In genomic region chr20:17614176-17614811, GRCh38 we compare ENCODE assay signal across 9 cellular contexts. TPM values are rescaled to one million over a fixed set of nuclear protein-coding genes. Genes with fewer than 3 reads are reported as not detected.
DNase-seq lines count a peak whose midpoint lies in the region; ATAC-seq and TF ChIP-seq lines count a peak whose summit lies in the region.
"Had no signal": no experiment of that assay in that cellular context is flagged by ENCODE, and none has a peak within 500 bp of the region (broad histone marks: within the 10 kb centered on the region; RNA-seq: fewer than 3 reads in every experiment).

No MANE protein-coding gene starts in this region.

- POLR2A ChIA-PET in HEK293T (lab: Yijun Ruan, JAX) = interaction anchor here (3.1 kb wide), 1 partner anchor 44 kb away, joined by 11 read pairs; the partner anchor contains the start of gene DSTN

- H3K4me3 ChIP-seq in GM23248 = no peak overlapping the region
- peak overlapping the region; percentile 62 for H3K4me3 ChIP-seq in SK-N-MC
- H3K4me3 ChIP-seq in heart left ventricle = no peak overlapping the region
- no peak overlapping the region for H3K4me3 ChIP-seq in spleen
- H3K4me3 ChIP-seq: HAP-1 had no signal

- DNase-seq in GM23248 = peak; percentile 61
- peak; percentile 8 for DNase-seq in SK-N-MC (ENCODE audit: low read depth, low spot score)
- DNase-seq in heart left ventricle = peak; percentile 79 to 90 (median 85)
- DNase-seq in spleen = peak; percentile 77
- no peak for DNase-seq in HEK293T (ENCODE audit: extremely low spot score)
- DNase-seq in activated CD4-positive, alpha-beta T cell treated with anti-CD3 and anti-CD28 coated beads for 4 hours = no peak
- DNase-seq: activated B cell treated with CpG ODN at 0.5 μM for 24 hours had no signal

- H3K4me1 ChIP-seq in GM23248 (ENCODE audit: insufficient read depth) (peaks cover 9% of the 10 kb centered on the region; the same call in 1 of the 2 replicates), heart left ventricle (peaks cover 0 to 80% (median 50%) of the 10 kb centered on the region in 12 donors), spleen (peaks cover 7 to 75% (median 40%) of the 10 kb centered on the region in 6 donors)
- H3K4me1 ChIP-seq: HAP-1 had no signal

- TF ChIP-seq CTCF in heart left ventricle (IDR thresholded peaks at IDR 0.05) (no peak), spleen (IDR thresholded peaks at IDR 0.05 in 8 of 11, conservative IDR thresholded peaks at IDR 0.05 in 3 of 11) (no peak)

- H3F3A ChIP-seq in GM23248 (ENCODE audit: insufficient read depth) = peaks cover 44% of the 10 kb centered on the region

- H3K9ac ChIP-seq in GM23248 (no peak overlapping the region), SK-N-MC (ENCODE audit: insufficient read length) (peak overlapping the region; percentile 50)

- no peaks in the 10 kb centered on the region for H3K27me3 ChIP-seq in GM23248 (replicated peaks; ENCODE audit: insufficient read depth)
- H3K27me3 ChIP-seq in heart left ventricle = no peaks in the 10 kb centered on the region
- no peaks in the 10 kb centered on the region for H3K27me3 ChIP-seq in spleen (replicated peaks in 1 of 7)

- H4K20me1 ChIP-seq in GM23248 (ENCODE audit: insufficient read depth) = no peaks in the 10 kb centered on the region

- in situ Hi-C loops in GM23248 (cut with MboI) = no loop called here

- WGBS in GM23248 (ENCODE audit: low coverage in 1 of 2, low lambda C conversion rate in 2 of 2, missing lambda C conversion rate in 2 of 2), 2 experiments = 50 to 55% methylated on average over 18 to 20 of the region's 20 CpGs
- WGBS in heart left ventricle, 4 donors = 37 to 65% (median 46%) methylated on average over 10 to 20 of the region's 20 CpGs
- WGBS in spleen, 5 donors = 72 to 88% (median 74%) methylated on average over 18 to 20 of the region's 20 CpGs

- intact Hi-C loops in heart left ventricle (cut with DNase I) = loop anchor here in 6 of 10 donors (5.0 kb wide), 1 partner anchor 42 kb away; the partner anchor contains the start of gene DSTN (in 6 of the 6)
- intact Hi-C loops in spleen (cut with DNase I; ENCODE audit: low total_unique reads) = no loop called here

- H2AFZ ChIP-seq in GM23248 = no peak overlapping the region

- no peaks in the 10 kb centered on the region for H3K9me2 ChIP-seq in GM23248 (ENCODE audit: insufficient read depth)

- H3K27ac ChIP-seq in GM23248 (no peak overlapping the region), SK-N-MC (no peak overlapping the region), heart left ventricle (peak overlapping the region in 11 of 12 donors; percentile 17 to 83 (median 44)), spleen (peak overlapping the region in 1 of 8 donors; percentile 78)

- peak; percentile 10 to 65 (median 52) for ATAC-seq in heart left ventricle
- ATAC-seq in HG02973 (IDR thresholded peaks at IDR 0.05; ENCODE audit: unreplicated experiment) = no peak

- H3K4me2 ChIP-seq in GM23248 (ENCODE audit: unreplicated experiment) = no peak overlapping the region

- H3K36me3 ChIP-seq in GM23248 (ENCODE audit: low read depth) (peaks cover 8% of the 10 kb centered on the region), SK-N-MC (ENCODE audit: insufficient read depth, low read length) (no peaks in the 10 kb centered on the region), heart left ventricle (peaks cover 0 to 72% (median 53%) of the 10 kb centered on the region in 9 donors), spleen (peaks cover 0 to 76% (median 41%) of the 10 kb centered on the region in 6 donors)

- TF ChIP-seq POLR2A in heart left ventricle (IDR thresholded peaks at IDR 0.05) (no peak), spleen (IDR thresholded peaks at IDR 0.05) (no peak)

- CTCF ChIA-PET in HEK293T (lab: Yijun Ruan, JAX) = no interaction called here

- H3K9me3 ChIP-seq in GM23248 (ENCODE audit: low read depth) (no peaks in the 10 kb centered on the region), SK-N-MC (ENCODE audit: low read depth, low read length) (no peaks in the 10 kb centered on the region), heart left ventricle (no peaks in the 10 kb centered on the region), spleen (no peaks in the 10 kb centered on the region)
- H3K9me3 ChIP-seq: HAP-1 had no signal

- 0 out of 2 replicates have a peak, but pooled peaks cover 6% of the 10 kb centered on the region for H3K79me2 ChIP-seq in GM23248 (ENCODE audit: insufficient read depth)

TF ChIP-seq in HEK293T, 16 proteins besides CTCF, POLR2A, EP300 and RAD21:
- no peak for TF ChIP-seq HDGF (IDR thresholded peaks at IDR 0.05; ENCODE audit: borderline replicate concordance)
- TF ChIP-seq SUZ12 (IDR thresholded peaks at IDR 0.05) = no peak
- no peak for TF ChIP-seq CTBP1 (IDR thresholded peaks at IDR 0.05; ENCODE audit: borderline replicate concordance)
- TF ChIP-seq L3MBTL2 (conservative IDR thresholded peaks at IDR 0.05) = no peak
- no peak for TF ChIP-seq FOXM1 (IDR thresholded peaks at IDR 0.05; ENCODE audit: borderline replicate concordance)
- no peak for TF ChIP-seq PKNOX1 (IDR thresholded peaks at IDR 0.05)
- no peak for TF ChIP-seq FOXK2 (IDR thresholded peaks at IDR 0.05)
- no peak for TF ChIP-seq TARDBP (IDR thresholded peaks at IDR 0.05)
- no peak for TF ChIP-seq SP1 (IDR thresholded peaks at IDR 0.05)
- TF ChIP-seq ZNF384 (IDR thresholded peaks at IDR 0.05) = no peak
- no peak for TF ChIP-seq BHLHE40 (IDR thresholded peaks at IDR 0.05; ENCODE audit: borderline replicate concordance)
- TF ChIP-seq FOXA1 (IDR thresholded peaks at IDR 0.05) = no peak
- no peak for TF ChIP-seq ELF4 (IDR thresholded peaks at IDR 0.05)
- TF ChIP-seq ARNT (IDR thresholded peaks at IDR 0.05) = no peak

RNA-seq across cellular contexts. Expression of gene DSTN, which starts 44.4 kb away (rescaled TPM):
- total RNA-seq in GM23248 (2014; rRNA removed; shearing (Covaris generic)) = 338 and 360 TPM in 2 replicates
- polyA plus RNA-seq in GM23248 (2016; fragmentation: Nextera tagmentation; extraction: Ambion mirVana) (610 and 613 TPM in 2 replicates), heart left ventricle (100 to 1,000 TPM; 473 to 738 TPM), spleen (100 to 1,000 TPM in 2 of 3 donors, 10 to 100 TPM in 1; 65.8 to 157 (median 107) TPM)
- total RNA-seq in heart left ventricle (100 to 1,000 TPM; 447 to 697 (median 546) TPM), spleen (100 to 1,000 TPM in 3 of 7 donors, 10 to 100 TPM in 4; 62.0 to 122 (median 93.6) TPM)

Comparison
In these comparisons a context has a peak if more than half of its experiments do, and no peak if none do; other contexts are left out.
1. DNase-seq: peak in GM23248 (single experiment), SK-N-MC (single experiment), heart left ventricle (5 of 5) and spleen (single experiment); none in HEK293T (single experiment) and activated CD4-positive, alpha-beta T cell treated with anti-CD3 and anti-CD28 coated beads for 4 hours (0 of 2).
2. H3K27ac ChIP-seq: peak in heart left ventricle (11 of 12); none in GM23248 (single experiment) and SK-N-MC (single experiment).